In the genomic region with DNA sequence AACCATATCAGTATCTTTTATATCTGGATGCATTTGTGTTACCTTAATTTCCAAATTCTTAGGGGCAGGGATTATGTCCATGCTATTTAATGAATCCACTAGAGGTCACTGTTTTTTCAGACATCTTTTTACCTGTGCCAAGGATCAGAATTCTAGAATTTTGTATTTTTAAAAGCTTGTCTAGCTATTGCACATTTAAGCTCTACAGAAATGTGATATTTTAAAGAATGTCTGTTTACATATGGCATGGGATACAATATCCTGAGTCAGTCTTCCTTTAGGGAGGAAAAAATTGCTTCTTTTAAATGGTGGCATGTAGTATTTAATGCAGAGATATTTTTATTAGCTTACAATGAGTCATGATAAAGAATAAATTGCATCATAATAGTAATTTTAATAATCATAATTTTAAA, we compare ENCODE assay signal across 8 cellular contexts. TPM values are rescaled to one million over a fixed set of nuclear protein-coding genes. Genes with fewer than 3 reads are reported as not detected.
DNase-seq lines count a peak whose midpoint lies in the region; ATAC-seq, FAIRE-seq and TF ChIP-seq lines count a peak whose summit lies in the region.

No MANE protein-coding gene starts in this region.

- peak; percentile 23 for DNase-seq in DMS114 treated with DMSO at 0.1 percent for 48 hours (lab: John Stamatoyannopoulos, UW; ENCODE audit: unreplicated experiment)
- peak; percentile 22 for DNase-seq in HFFc6
- DNase-seq in RCC 7860 (ENCODE audit: low spot score), result peak; percentile 30
- DNase-seq in erythroblast (lab: John Stamatoyannopoulos, UW), result peak; percentile 26 to 41
- no peak for DNase-seq in progenitor cell of endocrine pancreas (ENCODE audit: low spot score, unreplicated experiment)
- no peak for DNase-seq in ureter (ENCODE audit: low spot score)
- no peak for DNase-seq in activated CD4-positive, alpha-beta T cell treated with anti-CD3 and anti-CD28 coated beads, Interleukin-2, amount 50 U/mL, for 48 hours

- no peaks in the 10 kb centered on the region for H3K27me3 Mint-ChIP-seq in HFFc6 (ENCODE audit: insufficient read depth)
- H3K27me3 Mint-ChIP-seq in progenitor cell of endocrine pancreas, result no peaks in the 10 kb centered on the region

- TF ChIP-seq POLR2A in erythroblast (IDR thresholded peaks at IDR 0.05; ENCODE audit: low read length), result no peak

- H3K9me3 Mint-ChIP-seq in HFFc6 (no peaks in the 10 kb centered on the region), progenitor cell of endocrine pancreas (ENCODE audit: low read depth) (no peaks in the 10 kb centered on the region)

- H3K36me3 Mint-ChIP-seq in HFFc6 (ENCODE audit: low read depth) (peaks cover 13% of the 10 kb centered on the region; the same call in 1 of the 2 replicates), progenitor cell of endocrine pancreas (ENCODE audit: insufficient read depth) (peaks cover 27% of the 10 kb centered on the region)

- TF ChIP-seq CTCF in HFFc6 (IDR thresholded peaks at IDR 0.05) (peak; percentile 87), progenitor cell of endocrine pancreas (IDR thresholded peaks at IDR 0.05; ENCODE audit: unreplicated experiment) (peak; percentile 72)

- no peaks in the 10 kb centered on the region for H3K4me1 Mint-ChIP-seq in HFFc6 (ENCODE audit: low read depth)
- no peaks in the 10 kb centered on the region for H3K4me1 Mint-ChIP-seq in progenitor cell of endocrine pancreas (ENCODE audit: low read depth)

- no peak for ATAC-seq in HG03045 (IDR thresholded peaks at IDR 0.05; ENCODE audit: unreplicated experiment)

- FAIRE-seq in RCC 7860 (lab: Jason Lieb, UNC), result peak; percentile 79

- H3K27ac Mint-ChIP-seq in HFFc6 (no peak overlapping the region), progenitor cell of endocrine pancreas (no peak overlapping the region)

- H3K4me3 Mint-ChIP-seq in HFFc6 (no peak overlapping the region), progenitor cell of endocrine pancreas (ENCODE audit: low read depth) (no peak overlapping the region)

RNA-seq across cellular contexts. Expression of a gene that starts 11.3 kb away (rescaled TPM):
- 10 to 100 TPM; 18.4 to 24.8 (median 21.0) TPM for total RNA-seq in HFFc6 (2021; fragmentation: NEBNext Ultra II Directional; extraction: Animal tissue kit (Norgen Biotek cat#: 25700))
- total RNA-seq in progenitor cell of endocrine pancreas (40.7 and 40.8 TPM in 2 replicates), ureter (44.8 TPM)

RNA-seq across cellular contexts. Expression of a gene that starts 11.4 kb away (rescaled TPM):
- total RNA-seq in HFFc6 (2021; fragmentation: NEBNext Ultra II Directional; extraction: Animal tissue kit (Norgen Biotek cat#: 25700)), result 1 to 10 TPM; 6.6 to 8.4 (median 7.3) TPM
- total RNA-seq in progenitor cell of endocrine pancreas (18.2 and 19.6 TPM in 2 replicates), ureter (13.9 TPM)

Comparison
In these comparisons a context has a peak if more than half of its experiments do, and no peak if none do; other contexts are left out.
1. DNase-seq: peak in DMS114 treated with DMSO at 0.1 percent for 48 hours (single experiment), HFFc6 (single experiment), RCC 7860 (single experiment) and erythroblast (2 of 2); none in progenitor cell of endocrine pancreas (single experiment), ureter (single experiment) and activated CD4-positive, alpha-beta T cell treated with anti-CD3 and anti-CD28 coated beads, Interleukin-2, amount 50 U/mL, for 48 hours (0 of 2).